Comparison of ENCODE assay signal across 32 cellular contexts in genomic region chr1:221663321-221663720, GRCh38.
DNase-seq lines count a peak whose midpoint lies in the region; ATAC-seq, FAIRE-seq and TF ChIP-seq lines count a peak whose summit lies in the region.
"Had no signal": no experiment of that assay in that cellular context is flagged by ENCODE, and none has a peak within 500 bp of the region (broad histone marks: within the 10 kb centered on the region; RNA-seq: fewer than 3 reads in every experiment).

No MANE protein-coding gene starts in this region.

- H3K4me2 ChIP-seq in mesenchymal stem cell (ENCODE audit: low read length, poor library complexity, severe bottlenecking) = no peak overlapping the region
- H3K4me2 ChIP-seq: hepatocyte had no signal

- H3K23ac ChIP-seq in mesenchymal stem cell (ENCODE audit: low read length in 2 of 2) = no peak overlapping the region

- H3K4ac ChIP-seq in mesenchymal stem cell (ENCODE audit: low read depth in 1 of 2, low read length in 2 of 2) = no peak overlapping the region

- H3K36me3 Mint-ChIP-seq in activated naive CD4-positive, alpha-beta T cell treated with anti-CD3 and anti-CD28 coated beads, Interleukin-2, amount 50 U/mL, for 72 hours = no peaks in the 10 kb centered on the region
- H3K36me3 Mint-ChIP-seq: activated CD4-positive, alpha-beta memory T cell treated with anti-CD3 and anti-CD28 coated beads for 36 hours; activated naive CD4-positive, alpha-beta T cell treated with anti-CD3 and anti-CD28 coated beads, Interleukin-2, amount 10 ng/mL, durations not matched to agents 7 days and 5 days; stimulated activated effector memory CD8-positive, alpha-beta T cell treated with anti-CD3 and anti-CD28 coated beads, Interleukin-12 subunit alpha, Interleukin-12 subunit beta, amount 100 ng/mL, for 72 hours had no signal

- ATAC-seq in activated naive CD4-positive, alpha-beta T cell treated with anti-CD3 and anti-CD28 coated beads, Interleukin-2, amount 50 U/mL, for 72 hours = no peak
- ATAC-seq in HG03521 (IDR thresholded peaks at IDR 0.05; ENCODE audit: unreplicated experiment) (no peak), HG02610 (IDR thresholded peaks at IDR 0.05; ENCODE audit: unreplicated experiment) (no peak)
- ATAC-seq: gastroesophageal sphincter; stimulated activated effector memory CD8-positive, alpha-beta T cell treated with anti-CD3 and anti-CD28 coated beads, Interleukin-12 subunit alpha, Interleukin-12 subunit beta, amount 100 ng/mL, for 72 hours had no signal

- no peak overlapping the region for H2BK5ac ChIP-seq in mesenchymal stem cell (ENCODE audit: low read depth, low read length, poor library complexity, severe bottlenecking)

- H3K9me3 ChIP-seq in mesenchymal stem cell (ENCODE audit: control insufficient read depth, low read length) = no peaks in the 10 kb centered on the region
- H3K9me3 ChIP-seq: BLaER1 treated with 17β-estradiol and CSF1 and Interleukin-3, amounts not matched to agents 10 nM and 100 nM; gastroesophageal sphincter; transverse colon had no signal

- H4K91ac ChIP-seq in mesenchymal stem cell (ENCODE audit: low read length) = no peak overlapping the region

- H3K4me1 ChIP-seq in mesenchymal stem cell (ENCODE audit: control insufficient read depth, insufficient read depth, low read depth, low read length) = peaks cover 1% of the 10 kb centered on the region
- H3K4me1 ChIP-seq: gastroesophageal sphincter, transverse colon had no signal

- DNase-seq in D721Med (ENCODE audit: insufficient read length, low spot score) = no peak
- DNase-seq in amniotic epithelial cell (ENCODE audit: low read depth) = peak; percentile 69
- peak; percentile 35 for DNase-seq in fibroblast of peridontal ligament (ENCODE audit: extremely low read depth)
- peak; percentile 18 for DNase-seq in mesenchymal stem cell
- DNase-seq in activated naive CD4-positive, alpha-beta T cell treated with anti-CD3 and anti-CD28 coated beads, Interleukin-2, amount 50 U/mL, for 72 hours (ENCODE audit: low spot score in 2 of 2) = no peak
- no peak for DNase-seq in NCI-H510A treated with DMSO at 0.1 percent for 48 hours (lab: John Stamatoyannopoulos, UW)
- DNase-seq: ACHN; activated CD4-positive, alpha-beta memory T cell treated with anti-CD3 and anti-CD28 coated beads for 36 hours; activated CD4-positive, alpha-beta T cell treated with anti-CD3 and anti-CD28 coated beads for 1 hour; activated CD8-positive, alpha-beta memory T cell treated with anti-CD3 and anti-CD28 coated beads, Interleukin-2, amount 50 U/mL, for 4 hours; activated naive CD4-positive, alpha-beta T cell treated with anti-CD3 and anti-CD28 coated beads, Interleukin-2, amount 10 ng/mL, durations not matched to agents 7 days and 5 days; amniotic stem cell; DND-41; effector CD8-positive, alpha-beta T cell; KBM-7; NCI-H1436 treated with DMSO at 0.1 percent for 48 hours; NCI-H2107; NCI-H774; SIG-M5; transverse colon had no signal

- peaks cover 0 to 3% of the 10 kb centered on the region in 2 donors for H3K9me3 Mint-ChIP-seq in activated naive CD4-positive, alpha-beta T cell treated with anti-CD3 and anti-CD28 coated beads, Interleukin-2, amount 50 U/mL, for 72 hours
- H3K9me3 Mint-ChIP-seq: activated CD4-positive, alpha-beta memory T cell treated with anti-CD3 and anti-CD28 coated beads for 36 hours; activated naive CD4-positive, alpha-beta T cell treated with anti-CD3 and anti-CD28 coated beads, Interleukin-2, amount 10 ng/mL, durations not matched to agents 7 days and 5 days; activated T-helper 1 cell treated with anti-CD3 and anti-CD28 coated beads, Interleukin-12 subunit alpha, Interleukin-12 subunit beta, Interleukin-2, Interleukin-4 antibody, amounts not matched to agents 30 ng/mL and 10 ng/mL and 1 ng/mL, durations not matched to agents 14 hours and 24 hours and 36 hours; stimulated activated effector memory CD8-positive, alpha-beta T cell treated with anti-CD3 and anti-CD28 coated beads, Interleukin-12 subunit alpha, Interleukin-12 subunit beta, amount 100 ng/mL, for 72 hours; T-helper 2 cell treated with Interferon-gamma antibody and Interleukin-4, amounts not matched to agents 5 μg/mL and 100 μg/mL, for 36 hours had no signal

- no peak overlapping the region for H3K27ac ChIP-seq in mesenchymal stem cell (ENCODE audit: low read length, poor library complexity, severe bottlenecking)
- H3K27ac ChIP-seq: BLaER1 treated with 17β-estradiol and CSF1 and Interleukin-3, amounts not matched to agents 10 nM and 100 nM; gastroesophageal sphincter; hepatocyte; transverse colon had no signal

- no peak overlapping the region for H2BK12ac ChIP-seq in mesenchymal stem cell (ENCODE audit: low read length in 2 of 2)

- H3K18ac ChIP-seq in mesenchymal stem cell (ENCODE audit: low read depth in 1 of 2, low read length in 2 of 2) = no peak overlapping the region

- H3K36me3 ChIP-seq in mesenchymal stem cell (ENCODE audit: control insufficient read depth in 1 of 2, insufficient read depth in 2 of 2, low read depth in 1 of 2, low read length in 2 of 2) = no peaks in the 10 kb centered on the region
- H3K36me3 ChIP-seq: BLaER1 treated with 17β-estradiol and CSF1 and Interleukin-3, amounts not matched to agents 10 nM and 100 nM; gastroesophageal sphincter; transverse colon had no signal

- H2BK15ac ChIP-seq in mesenchymal stem cell (ENCODE audit: low read depth, poor library complexity, severe bottlenecking) = no peak overlapping the region

- no peaks in the 10 kb centered on the region for H3K27me3 ChIP-seq in mesenchymal stem cell (ENCODE audit: control insufficient read depth in 1 of 2, insufficient read depth in 1 of 2, low read length in 2 of 2)
- H3K27me3 ChIP-seq: BLaER1 treated with 17β-estradiol and CSF1 and Interleukin-3, amounts not matched to agents 10 nM and 100 nM; gastroesophageal sphincter; hepatocyte; transverse colon had no signal

- no peak overlapping the region for H3K4me3 ChIP-seq in mesenchymal stem cell (ENCODE audit: insufficient read depth in 1 of 2, low read depth in 1 of 2, low read length in 2 of 2)
- H3K4me3 ChIP-seq: BLaER1 treated with 17β-estradiol and CSF1 and Interleukin-3, amounts not matched to agents 10 nM and 100 nM; gastroesophageal sphincter; hepatocyte; transverse colon had no signal

- H2BK120ac ChIP-seq in mesenchymal stem cell (ENCODE audit: low read depth, low read length) = no peak overlapping the region

- H2AFZ ChIP-seq in mesenchymal stem cell (ENCODE audit: low read depth, low read length) = no peak overlapping the region
- H2AFZ ChIP-seq: hepatocyte had no signal

- H3K27ac Mint-ChIP-seq in activated naive CD4-positive, alpha-beta T cell treated with anti-CD3 and anti-CD28 coated beads, Interleukin-2, amount 50 U/mL, for 72 hours = no peak overlapping the region
- H3K27ac Mint-ChIP-seq: activated CD4-positive, alpha-beta memory T cell treated with anti-CD3 and anti-CD28 coated beads for 36 hours; activated naive CD4-positive, alpha-beta T cell treated with anti-CD3 and anti-CD28 coated beads, Interleukin-2, amount 10 ng/mL, durations not matched to agents 7 days and 5 days; activated T-helper 1 cell treated with anti-CD3 and anti-CD28 coated beads, Interleukin-12 subunit alpha, Interleukin-12 subunit beta, Interleukin-2, Interleukin-4 antibody, amounts not matched to agents 30 ng/mL and 10 ng/mL and 1 ng/mL, durations not matched to agents 14 hours and 24 hours and 36 hours; nephron; stimulated activated effector memory CD8-positive, alpha-beta T cell treated with anti-CD3 and anti-CD28 coated beads, Interleukin-12 subunit alpha, Interleukin-12 subunit beta, amount 100 ng/mL, for 72 hours; T-helper 2 cell treated with Interferon-gamma antibody and Interleukin-4, amounts not matched to agents 5 μg/mL and 100 μg/mL, for 36 hours had no signal

- no peak overlapping the region for H3K14ac ChIP-seq in mesenchymal stem cell (ENCODE audit: low read length in 2 of 2)

- H4K8ac ChIP-seq in mesenchymal stem cell (ENCODE audit: low read length) = no peak overlapping the region

- H3K79me1 ChIP-seq in mesenchymal stem cell (replicated peaks; ENCODE audit: low read length, poor library complexity, severe bottlenecking) = no peaks in the 10 kb centered on the region

- H3K9ac ChIP-seq in mesenchymal stem cell (ENCODE audit: low read length) = no peak overlapping the region
- H3K9ac ChIP-seq: BLaER1 treated with 17β-estradiol and CSF1 and Interleukin-3, amounts not matched to agents 10 nM and 100 nM had no signal

- peak; percentile 56 for FAIRE-seq in D721Med (lab: Jason Lieb, UNC)
- FAIRE-seq: bronchial epithelial cell, colon, H54 had no signal

- H2AK5ac ChIP-seq in mesenchymal stem cell (ENCODE audit: low read length, severe bottlenecking) = no peak overlapping the region

- no peak for TF ChIP-seq CTCF in D721Med (IDR thresholded peaks at IDR 0.05; ENCODE audit: insufficient read depth, missing control alignments)

Comparison
In these comparisons a context has a peak if more than half of its experiments do, and no peak if none do; other contexts are left out.
1. DNase-seq: peak in amniotic epithelial cell (single experiment), fibroblast of peridontal ligament (single experiment) and mesenchymal stem cell (single experiment); none in D721Med (single experiment), activated naive CD4-positive, alpha-beta T cell treated with anti-CD3 and anti-CD28 coated beads, Interleukin-2, amount 50 U/mL, for 72 hours (0 of 2) and NCI-H510A treated with DMSO at 0.1 percent for 48 hours (single experiment).